Comparison of ENCODE assay signal across 14 cellular contexts in the genomic region with DNA sequence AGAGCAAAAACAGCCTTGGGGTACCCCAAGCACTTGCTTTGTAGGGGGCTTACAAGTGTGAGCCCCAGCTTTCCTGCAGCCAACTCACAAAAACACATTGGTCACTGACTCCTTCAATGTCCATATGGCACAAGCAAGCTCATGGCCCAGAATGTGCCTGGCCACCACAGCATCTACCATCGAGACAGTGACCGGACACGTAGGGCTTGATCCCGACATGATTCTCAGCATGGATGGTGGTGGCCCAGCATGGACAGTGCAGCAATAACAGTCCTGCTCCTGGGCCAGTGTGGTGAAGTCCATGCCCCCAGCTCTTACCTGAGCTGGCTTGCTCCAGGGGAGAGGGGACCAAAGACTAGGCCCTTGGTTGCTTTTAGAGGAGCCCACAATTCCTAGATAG. TPM values are rescaled to one million over a fixed set of nuclear protein-coding genes. Genes with fewer than 3 reads are reported as not detected.
A peak's percentile ranks its signal among the peaks of the same experiment; 100 is the strongest.
DNase-seq lines count a peak whose midpoint lies in the region; ATAC-seq, FAIRE-seq and TF ChIP-seq lines count a peak whose summit lies in the region.
"Had no signal": no experiment of that assay in that cellular context is flagged by ENCODE, and none has a peak within 500 bp of the region (broad histone marks: within the 10 kb centered on the region; RNA-seq: fewer than 3 reads in every experiment).

No MANE protein-coding gene starts in this region.

- peak; percentile 15 for DNase-seq in left cardiac atrium
- no peak for DNase-seq in Right ventricle myocardium inferior (ENCODE audit: missing footprints)
- DNase-seq in GM12878 (ENCODE audit: low read depth, low spot score) = no peak
- peak; percentile 25 for DNase-seq in kidney
- no peak for DNase-seq in upper lobe of left lung
- DNase-seq in HK-2 (ENCODE audit: unreplicated experiment) = no peak
- DNase-seq: ACHN; C1 segment of cervical spinal cord; CD4-positive, alpha-beta T cell; DMS79; GOT3; H9 had no signal

- TF ChIP-seq POLR2A in GM12878 (IDR thresholded peaks at IDR 0.05; ENCODE audit: low read depth, low read length) (no peak), upper lobe of left lung (IDR thresholded peaks at IDR 0.05) (no peak), gastroesophageal sphincter (IDR thresholded peaks at IDR 0.05) (no peak)

- TSS peak; percentile 46 for BruUV-seq in GM12878 (replicated peaks; lab: Mats Ljungman, UMichigan)

- H3K79me2 ChIP-seq in GM12878 (ENCODE audit: control insufficient read depth, insufficient read depth, low read length) = peaks cover 4% of the 10 kb centered on the region

- H3K27me3 ChIP-seq in GM12878 (replicated peaks in 1 of 2; ENCODE audit: control insufficient read depth in 2 of 2, insufficient read depth in 2 of 2, low read length in 1 of 2) (no peaks in the 10 kb centered on the region), upper lobe of left lung (no peaks in the 10 kb centered on the region), gastroesophageal sphincter (no peaks in the 10 kb centered on the region)

- no peak for TF ChIP-seq CTCF in GM12878 (IDR thresholded peaks at IDR 0.05 in 2 of 3, conservative IDR thresholded peaks at IDR 0.05 in 1 of 3; ENCODE audit: control insufficient read depth in 2 of 3, extremely low read depth in 1 of 3, insufficient read depth in 1 of 3, low read depth in 3 of 3, low read length in 3 of 3)
- TF ChIP-seq CTCF in kidney (IDR thresholded peaks at IDR 0.05; ENCODE audit: borderline replicate concordance, extremely low read depth, insufficient read depth) = no peak
- no peak for TF ChIP-seq CTCF in upper lobe of left lung (IDR thresholded peaks at IDR 0.05)
- no peak for TF ChIP-seq CTCF in gastroesophageal sphincter (IDR thresholded peaks at IDR 0.05)

- TF ChIP-seq EP300 in GM12878 (IDR thresholded peaks at IDR 0.05; ENCODE audit: borderline replicate concordance in 1 of 2, control insufficient read depth in 1 of 2, low read depth in 2 of 2, low read length in 2 of 2) (no peak), upper lobe of left lung (IDR thresholded peaks at IDR 0.05) (no peak), gastroesophageal sphincter (IDR thresholded peaks at IDR 0.05) (no peak)

- intact Hi-C loops in left cardiac atrium (cut with DNase I) = no loop called here
- intact Hi-C loops in Right ventricle myocardium inferior (cut with DNase I) = no loop called here
- intact Hi-C loops in GM12878 (cut with micrococcal nuclease; ENCODE audit: unreplicated experiment) = no loop called here
- intact Hi-C loops in kidney (cut with DNase I) = no loop called here

- H3K4me3 ChIP-seq in GM12878 (no peak overlapping the region), kidney (ENCODE audit: low read length in 2 of 2) (no peak overlapping the region), upper lobe of left lung (no peak overlapping the region), gastroesophageal sphincter (no peak overlapping the region)

- in situ Hi-C loops in GM12878 (cut with MboI) = no loop called here

- no peak overlapping the region for H2AFZ ChIP-seq in GM12878 (ENCODE audit: control insufficient read depth, low read depth, low read length)

- CTCF ChIA-PET in GM12878 (lab: Yijun Ruan, JAX) = interaction anchor here (1.0 kb wide), 1 partner anchor 9 kb away, joined by 4 read pairs; the partner anchor contains the start of gene HDDC3

- H3K27ac ChIP-seq in GM12878 (ENCODE audit: control insufficient read depth, insufficient read depth) = no peak overlapping the region
- H3K27ac ChIP-seq in kidney (ENCODE audit: low read depth in 2 of 2, low read length in 2 of 2) = no peak overlapping the region
- no peak overlapping the region for H3K27ac ChIP-seq in upper lobe of left lung
- H3K27ac ChIP-seq in gastroesophageal sphincter = no peak overlapping the region

- no peak for TF ChIP-seq RAD21 in GM12878 (IDR thresholded peaks at IDR 0.05; ENCODE audit: insufficient read depth, low read depth, low read length)

- H3K9ac ChIP-seq in GM12878 (ENCODE audit: control insufficient read depth, insufficient read depth, low read length) (no peak overlapping the region), kidney (ENCODE audit: low read length in 2 of 2) (no peak overlapping the region)

- H4K20me1 ChIP-seq in GM12878 (ENCODE audit: control insufficient read depth, insufficient read depth) = no peaks in the 10 kb centered on the region; the same call in 1 of the 2 replicates

- FAIRE-seq in GM12878 (lab: Jason Lieb, UNC) (no peak), kidney (lab: Jason Lieb, UNC) (no peak)
- FAIRE-seq: GM12891 had no signal

- H3K4me2 ChIP-seq in GM12878 (ENCODE audit: control insufficient read depth, insufficient read depth) = no peak overlapping the region

- RAD21 ChIA-PET in GM12878 (lab: Charles Lee; ENCODE audit: unreplicated experiment) = no interaction called here

- 95% methylated on average over 4 of the region's 4 CpGs for WGBS in GM12878 (ENCODE audit: insufficient coverage, insufficient replicate concordance, low lambda C conversion rate, missing lambda C conversion rate)
- WGBS in upper lobe of left lung, 2 donors = 100% methylated on average over 4 of the region's 4 CpGs; no CpG with 5 or more reads in 1 of the 2 donors
- 96% methylated on average over 4 of the region's 4 CpGs; no CpG with 5 or more reads in 1 of the 2 donors for WGBS in gastroesophageal sphincter (ENCODE audit: low coverage in 1 of 2), 2 donors

- SMC1A ChIA-PET in GM12878 (lab: Charles Lee; ENCODE audit: uncharacterized antibody, unreplicated experiment) = no interaction called here

- ATAC-seq in left cardiac atrium = no peak
- ATAC-seq in Right ventricle myocardium inferior = no peak
- no peak for ATAC-seq in GM12878
- no peak for ATAC-seq in upper lobe of left lung (ENCODE audit: low FRiP score in 2 of 2)
- no peak for ATAC-seq in gastroesophageal sphincter

- H3K4me1 ChIP-seq in GM12878 (ENCODE audit: control insufficient read depth, insufficient read depth, low read length) (peaks cover 4% of the 10 kb centered on the region), kidney (ENCODE audit: control insufficient read depth in 1 of 2, insufficient read depth in 1 of 2, low read depth in 1 of 2, low read length in 2 of 2) (peaks cover 2 to 4% of the 10 kb centered on the region in 2 donors), upper lobe of left lung (peaks cover 5 to 8% (median 7%) of the 10 kb centered on the region in 4 donors), gastroesophageal sphincter (peaks cover 0 to 11% (median 5%) of the 10 kb centered on the region in 3 donors)

- H3K36me3 ChIP-seq in GM12878 (ENCODE audit: control insufficient read depth in 2 of 2, insufficient read depth in 2 of 2, low read length in 1 of 2) (peaks cover 11 to 30% of the 10 kb centered on the region in 2 experiments), kidney (ENCODE audit: control insufficient read depth in 1 of 2, insufficient read depth in 2 of 2, low read length in 2 of 2) (peaks cover 40 to 42% of the 10 kb centered on the region in 2 donors), upper lobe of left lung (peaks cover 55 to 85% (median 77%) of the 10 kb centered on the region in 4 donors), gastroesophageal sphincter (peaks cover 0 to 89% of the 10 kb centered on the region in 2 donors)

- POLR2A ChIA-PET in GM12878 (lab: Charles Lee) = no interaction called here

- no peaks in the 10 kb centered on the region for H3K9me3 ChIP-seq in GM12878 (replicated peaks; ENCODE audit: control insufficient read depth, insufficient read depth, low read length)
- H3K9me3 ChIP-seq in kidney (ENCODE audit: control insufficient read depth in 1 of 2, low read length in 2 of 2) = no peaks in the 10 kb centered on the region
- no peaks in the 10 kb centered on the region for H3K9me3 ChIP-seq in upper lobe of left lung
- H3K9me3 ChIP-seq in gastroesophageal sphincter = no peaks in the 10 kb centered on the region

RNA-seq across cellular contexts. Expression of gene UNC45A, which starts 6.0 kb away (rescaled TPM):
- total RNA-seq in left cardiac atrium = 10 to 100 TPM; 27.3 to 29.5 TPM
- total RNA-seq in Right ventricle myocardium inferior = 25.8 TPM
- 81.1 and 96.0 TPM in 2 replicates for total RNA-seq in GM12878 (2013; cell fraction: nucleolus; rRNA removed)
- 31.6 and 40.4 TPM in 2 replicates for total RNA-seq in GM12878 (2014; rRNA removed)
- 21.3 TPM in 2 replicates for total RNA-seq in GM12878 (2014; rRNA removed; fragmentation: Illumina TruSeq; extraction: Trizol)
- 56.3 and 58.9 TPM in 2 replicates for total RNA-seq in GM12878 (2021)
- 23.7 TPM for polyA plus RNA-seq in GM12878 (2011; ENCODE audit: low read depth)
- 24.2 and 40.5 TPM in 2 replicates for polyA plus RNA-seq in GM12878 (2011; rRNA removed)
- 45.4 and 64.5 TPM in 2 replicates for polyA plus RNA-seq in GM12878 (2011; cell fraction: cytosol; rRNA removed)
- 188 and 193 TPM in 2 replicates for polyA plus RNA-seq in GM12878 (2011; cell fraction: nucleus; rRNA removed)
- 43.0 and 46.7 TPM in 2 replicates for polyA plus RNA-seq in GM12878 (2012)
- 12.6 and 22.1 TPM in 2 replicates for polyA plus RNA-seq in GM12878 (2014; fragmentation: Illumina TruSeq; extraction: Trizol)
- 10 to 100 TPM; 10.3 to 19.8 TPM for polyA plus RNA-seq in GM12878 (2014; fragmentation: Nextera tagmentation; extraction: Ambion mirVana)
- polyA plus RNA-seq in GM12878 (2014; rRNA removed) = 44.5 and 48.8 TPM in 2 replicates
- polyA plus RNA-seq in GM12878 (2016; fragmentation: Nextera tagmentation; extraction: Ambion mirVana) = 10 to 100 TPM; 56.6 to 57.8 TPM
- polyA minus RNA-seq in GM12878 (2011; rRNA and poly(A)+ RNA removed) = 53.8 and 78.0 TPM in 2 replicates
- polyA minus RNA-seq in GM12878 (2011; cell fraction: cytosol; rRNA and poly(A)+ RNA removed) = 17.4 and 27.0 TPM in 2 replicates
- polyA minus RNA-seq in GM12878 (2011; cell fraction: nucleus; rRNA and poly(A)+ RNA removed) = 46.8 and 70.7 TPM in 2 replicates
- 62.8 TPM for total RNA-seq in kidney
- 48.9 TPM for polyA plus RNA-seq in kidney (ENCODE audit: insufficient read depth, low read depth, low replicate concordance)
- total RNA-seq in upper lobe of left lung = 100 to 1,000 TPM in 1 of 6 donors, 10 to 100 TPM in 5; 40.7 to 108 (median 61.9) TPM
- total RNA-seq in gastroesophageal sphincter = 100 to 1,000 TPM in 2 of 4 donors, 10 to 100 TPM in 2; 63.7 to 116 (median 100) TPM

RNA-seq across cellular contexts. Expression of gene HDDC3, which starts 8.7 kb away (rescaled TPM):
- total RNA-seq in left cardiac atrium = 10 to 100 TPM; 12.2 to 17.1 TPM
- total RNA-seq in Right ventricle myocardium inferior = 18.9 TPM
- total RNA-seq in GM12878 (2013; cell fraction: nucleolus; rRNA removed) = 34.1 and 48.7 TPM in 2 replicates
- 25.7 and 27.7 TPM in 2 replicates for total RNA-seq in GM12878 (2014; rRNA removed)
- total RNA-seq in GM12878 (2014; rRNA removed; fragmentation: Illumina TruSeq; extraction: Trizol) = 19.9 and 21.0 TPM in 2 replicates
- total RNA-seq in GM12878 (2021) = 20.3 and 24.6 TPM in 2 replicates
- 8.8 TPM for polyA plus RNA-seq in GM12878 (2011; ENCODE audit: low read depth)
- 15.2 and 19.3 TPM in 2 replicates for polyA plus RNA-seq in GM12878 (2011; rRNA removed)
- 24.1 and 26.6 TPM in 2 replicates for polyA plus RNA-seq in GM12878 (2011; cell fraction: cytosol; rRNA removed)
- 18.4 and 21.1 TPM in 2 replicates for polyA plus RNA-seq in GM12878 (2011; cell fraction: nucleus; rRNA removed)
- polyA plus RNA-seq in GM12878 (2012) = 11.5 and 16.8 TPM in 2 replicates
- polyA plus RNA-seq in GM12878 (2014; fragmentation: Illumina TruSeq; extraction: Trizol) = 22.2 and 25.7 TPM in 2 replicates
- 1 to 10 TPM; 5.6 to 9.0 TPM for polyA plus RNA-seq in GM12878 (2014; fragmentation: Nextera tagmentation; extraction: Ambion mirVana)
- 30.4 and 32.2 TPM in 2 replicates for polyA plus RNA-seq in GM12878 (2014; rRNA removed)
- 10 to 100 TPM; 35.9 to 39.5 TPM for polyA plus RNA-seq in GM12878 (2016; fragmentation: Nextera tagmentation; extraction: Ambion mirVana)
- 22.6 and 28.6 TPM in 2 replicates for polyA minus RNA-seq in GM12878 (2011; rRNA and poly(A)+ RNA removed)
- 5.5 and 6.2 TPM in 2 replicates for polyA minus RNA-seq in GM12878 (2011; cell fraction: cytosol; rRNA and poly(A)+ RNA removed)
- polyA minus RNA-seq in GM12878 (2011; cell fraction: nucleus; rRNA and poly(A)+ RNA removed) = 24.1 and 39.4 TPM in 2 replicates
- 15.5 TPM for total RNA-seq in kidney
- polyA plus RNA-seq in kidney (ENCODE audit: insufficient read depth, low read depth, low replicate concordance) = 47.3 TPM
- total RNA-seq in upper lobe of left lung = 10 to 100 TPM in 5 of 6 donors, 1 to 10 TPM in 1; 5.0 to 19.3 (median 12.5) TPM
- 10 to 100 TPM in 2 of 4 donors, 1 to 10 TPM in 2; 5.9 to 17.1 (median 8.3) TPM for total RNA-seq in gastroesophageal sphincter

RNA-seq across cellular contexts. Expression of gene RCCD1, which starts 13.6 kb away (rescaled TPM):
- total RNA-seq in left cardiac atrium (10 to 100 TPM in 1 of 2 donors, 1 to 10 TPM in 1; 8.4 to 10.6 TPM), Right ventricle myocardium inferior (9.0 TPM), GM12878 (2014; rRNA removed) (19.5 and 19.7 TPM in 2 replicates), GM12878 (2014; rRNA removed; fragmentation: Illumina TruSeq; extraction: Trizol) (10.0 and 10.6 TPM in 2 replicates), GM12878 (2021) (23.5 and 25.6 TPM in 2 replicates), kidney (11.6 TPM), upper lobe of left lung (10 to 100 TPM in 2 of 6 donors, 1 to 10 TPM in 4; 3.8 to 21.0 (median 9.4) TPM), gastroesophageal sphincter (10 to 100 TPM in 2 of 4 donors, 1 to 10 TPM in 2; 5.3 to 11.1 (median 9.0) TPM)
- 79.1 and 84.8 TPM in 2 replicates for total RNA-seq in GM12878 (2013; cell fraction: nucleolus; rRNA removed)
- 8.6 TPM for polyA plus RNA-seq in GM12878 (2011; ENCODE audit: low read depth)
- polyA plus RNA-seq in GM12878 (2011; rRNA removed) (19.1 and 22.1 TPM in 2 replicates), GM12878 (2014; fragmentation: Illumina TruSeq; extraction: Trizol) (10.7 and 11.5 TPM in 2 replicates), GM12878 (2014; fragmentation: Nextera tagmentation; extraction: Ambion mirVana) (1 to 10 TPM; 5.2 to 8.0 TPM), GM12878 (2014; rRNA removed) (27.3 and 27.4 TPM in 2 replicates), GM12878 (2016; fragmentation: Nextera tagmentation; extraction: Ambion mirVana) (10 to 100 TPM; 29.5 to 30.4 TPM), kidney (ENCODE audit: insufficient read depth, low read depth, low replicate concordance) (11.6 TPM)
- polyA plus RNA-seq in GM12878 (2011; cell fraction: cytosol; rRNA removed) = 13.5 and 18.1 TPM in 2 replicates
- polyA plus RNA-seq in GM12878 (2011; cell fraction: nucleus; rRNA removed) = 121 and 130 TPM in 2 replicates
- 15.9 and 16.7 TPM in 2 replicates for polyA plus RNA-seq in GM12878 (2012)
- 11.0 and 13.1 TPM in 2 replicates for polyA minus RNA-seq in GM12878 (2011; rRNA and poly(A)+ RNA removed)
- polyA minus RNA-seq in GM12878 (2011; cell fraction: cytosol; rRNA and poly(A)+ RNA removed) = 4.5 and 7.6 TPM in 2 replicates
- polyA minus RNA-seq in GM12878 (2011; cell fraction: nucleus; rRNA and poly(A)+ RNA removed) = 18.5 and 31.2 TPM in 2 replicates

RNA-seq across cellular contexts. Expression of gene MAN2A2, which starts 37.9 kb away (rescaled TPM):
- total RNA-seq in left cardiac atrium (10 to 100 TPM; 79.3 to 83.2 TPM), Right ventricle myocardium inferior (133 TPM), GM12878 (2014; rRNA removed) (25.4 and 29.5 TPM in 2 replicates), GM12878 (2014; rRNA removed; fragmentation: Illumina TruSeq; extraction: Trizol) (16.6 and 18.0 TPM in 2 replicates), GM12878 (2021) (62.4 and 79.4 TPM in 2 replicates), kidney (56.3 TPM), upper lobe of left lung (100 to 1,000 TPM in 2 of 6 donors, 10 to 100 TPM in 4; 36.8 to 219 (median 90.1) TPM), gastroesophageal sphincter (10 to 100 TPM; 19.4 to 58.2 (median 44.9) TPM)
- 183 and 231 TPM in 2 replicates for total RNA-seq in GM12878 (2013; cell fraction: nucleolus; rRNA removed)
- polyA plus RNA-seq in GM12878 (2011; ENCODE audit: low read depth) = 21.4 TPM
- polyA plus RNA-seq in GM12878 (2011; rRNA removed) (19.4 and 38.9 TPM in 2 replicates), GM12878 (2014; fragmentation: Illumina TruSeq; extraction: Trizol) (26.9 and 47.8 TPM in 2 replicates), GM12878 (2014; fragmentation: Nextera tagmentation; extraction: Ambion mirVana) (1 to 10 TPM; 4.2 to 4.4 TPM), GM12878 (2014; rRNA removed) (66.4 and 71.1 TPM in 2 replicates), GM12878 (2016; fragmentation: Nextera tagmentation; extraction: Ambion mirVana) (10 to 100 TPM; 13.7 to 16.8 TPM), kidney (ENCODE audit: insufficient read depth, low read depth, low replicate concordance) (11.4 TPM)
- polyA plus RNA-seq in GM12878 (2011; cell fraction: cytosol; rRNA removed) = 46.4 and 74.6 TPM in 2 replicates
- 937 and 972 TPM in 2 replicates for polyA plus RNA-seq in GM12878 (2011; cell fraction: nucleus; rRNA removed)
- 39.6 and 54.1 TPM in 2 replicates for polyA plus RNA-seq in GM12878 (2012)
- polyA minus RNA-seq in GM12878 (2011; rRNA and poly(A)+ RNA removed) = 36.3 and 44.3 TPM in 2 replicates
- polyA minus RNA-seq in GM12878 (2011; cell fraction: cytosol; rRNA and poly(A)+ RNA removed) = 8.0 and 15.0 TPM in 2 replicates
- polyA minus RNA-seq in GM12878 (2011; cell fraction: nucleus; rRNA and poly(A)+ RNA removed) = 124 and 200 TPM in 2 replicates

RNA-seq across cellular contexts. Expression of gene PRC1, which starts 53.3 kb away (rescaled TPM):
- total RNA-seq in left cardiac atrium (1 to 10 TPM; 6.2 to 6.9 TPM), Right ventricle myocardium inferior (4.0 TPM), GM12878 (2014; rRNA removed) (139 and 158 TPM in 2 replicates), GM12878 (2014; rRNA removed; fragmentation: Illumina TruSeq; extraction: Trizol) (150 and 156 TPM in 2 replicates), GM12878 (2021) (108 and 113 TPM in 2 replicates), kidney (6.6 TPM), upper lobe of left lung (10 to 100 TPM in 3 of 6 donors, 1 to 10 TPM in 3; 4.1 to 20.0 (median 10.7) TPM), gastroesophageal sphincter (10 to 100 TPM in 1 of 4 donors, 1 to 10 TPM in 3; 2.2 to 12.7 (median 4.5) TPM)
- total RNA-seq in GM12878 (2013; cell fraction: nucleolus; rRNA removed) = 219 and 229 TPM in 2 replicates
- polyA plus RNA-seq in GM12878 (2011; ENCODE audit: low read depth) = 74.2 TPM
- polyA plus RNA-seq in GM12878 (2011; rRNA removed) (241 and 262 TPM in 2 replicates), GM12878 (2014; fragmentation: Illumina TruSeq; extraction: Trizol) (161 and 192 TPM in 2 replicates), GM12878 (2014; fragmentation: Nextera tagmentation; extraction: Ambion mirVana) (100 to 1,000 TPM; 100 to 130 TPM), GM12878 (2014; rRNA removed) (118 and 133 TPM in 2 replicates), GM12878 (2016; fragmentation: Nextera tagmentation; extraction: Ambion mirVana) (100 to 1,000 TPM; 109 to 110 TPM), kidney (ENCODE audit: insufficient read depth, low read depth, low replicate concordance) (3.4 TPM)
- 209 and 229 TPM in 2 replicates for polyA plus RNA-seq in GM12878 (2011; cell fraction: cytosol; rRNA removed)
- polyA plus RNA-seq in GM12878 (2011; cell fraction: nucleus; rRNA removed) = 514 and 607 TPM in 2 replicates
- 59.3 and 84.1 TPM in 2 replicates for polyA plus RNA-seq in GM12878 (2012)
- 232 and 236 TPM in 2 replicates for polyA minus RNA-seq in GM12878 (2011; rRNA and poly(A)+ RNA removed)
- polyA minus RNA-seq in GM12878 (2011; cell fraction: cytosol; rRNA and poly(A)+ RNA removed) = 75.6 and 81.0 TPM in 2 replicates
- polyA minus RNA-seq in GM12878 (2011; cell fraction: nucleus; rRNA and poly(A)+ RNA removed) = 105 and 119 TPM in 2 replicates

Comparison
In these comparisons a context has a peak if more than half of its experiments do, and no peak if none do; other contexts are left out.
1. DNase-seq: peak in left cardiac atrium (single experiment) and kidney (single experiment); none in Right ventricle myocardium inferior (single experiment), GM12878 (single experiment), upper lobe of left lung (0 of 2) and HK-2 (single experiment).